In genomic region chr4:79255793-79256192, GRCh38 we compare ENCODE assay signal across 18 cellular contexts.
DNase-seq lines count a peak whose midpoint lies in the region; ATAC-seq lines count a peak whose summit lies in the region.
"Had no signal": no experiment of that assay in that cellular context is flagged by ENCODE, and none has a peak within 500 bp of the region (broad histone marks: within the 10 kb centered on the region; RNA-seq: fewer than 3 reads in every experiment).

No MANE protein-coding gene starts in this region.

- no peak overlapping the region for H3K4me3 ChIP-seq in H7 (ENCODE audit: insufficient read depth, low read depth, low read length)
- H3K4me3 ChIP-seq: A549 had no signal

- DNase-seq in DMS 273 (lab: John Stamatoyannopoulos, UW; ENCODE audit: unreplicated experiment) (peak; percentile 78), H7 (peak; percentile 45), SK-N-DZ (ENCODE audit: low spot score) (peak; percentile 49), left kidney (ENCODE audit: low read depth, low spot score) (peak; percentile 43), SW480 (ENCODE audit: low spot score) (no peak)
- no peak for DNase-seq in activated effector memory CD4-positive, alpha-beta T cell treated with Interleukin-2 at 50 U/mL for 16 hours
- DNase-seq: DND-41; HFFc6; NCI-H1092 treated with DMSO at 0.1 percent for 48 hours; NCI-H1436 treated with DMSO at 0.1 percent for 48 hours; NCI-H1930; NCI-H524 treated with DMSO at 0.1 percent for 48 hours; NK-92 treated with Interleukin-12 subunit alpha and Interleukin-12 subunit beta, amount 100 ng/mL, for 24 hours; SHP77 treated with DMSO at 0.1 percent for 48 hours; SK-N-SH had no signal

- H3K27me3 ChIP-seq in H7 (ENCODE audit: control insufficient read depth, insufficient read depth, low read length) = no peaks in the 10 kb centered on the region

- no peaks in the 10 kb centered on the region for H3K36me3 ChIP-seq in H7 (replicated peaks; ENCODE audit: control insufficient read depth, insufficient read depth, low read length)

- ATAC-seq in GM21717 (IDR thresholded peaks at IDR 0.05; ENCODE audit: unreplicated experiment) (no peak), HG03135 (IDR thresholded peaks at IDR 0.05; ENCODE audit: unreplicated experiment) (no peak)
- ATAC-seq: A549 had no signal

Comparison
In these comparisons a context has a peak if more than half of its experiments do, and no peak if none do; other contexts are left out.
1. DNase-seq: peak in DMS 273 (single experiment), H7 (single experiment), SK-N-DZ (single experiment) and left kidney (single experiment); none in activated effector memory CD4-positive, alpha-beta T cell treated with Interleukin-2 at 50 U/mL for 16 hours (single experiment) and SW480 (single experiment).